Comparison of ENCODE assay signal across 8 cellular contexts in the genomic region with DNA sequence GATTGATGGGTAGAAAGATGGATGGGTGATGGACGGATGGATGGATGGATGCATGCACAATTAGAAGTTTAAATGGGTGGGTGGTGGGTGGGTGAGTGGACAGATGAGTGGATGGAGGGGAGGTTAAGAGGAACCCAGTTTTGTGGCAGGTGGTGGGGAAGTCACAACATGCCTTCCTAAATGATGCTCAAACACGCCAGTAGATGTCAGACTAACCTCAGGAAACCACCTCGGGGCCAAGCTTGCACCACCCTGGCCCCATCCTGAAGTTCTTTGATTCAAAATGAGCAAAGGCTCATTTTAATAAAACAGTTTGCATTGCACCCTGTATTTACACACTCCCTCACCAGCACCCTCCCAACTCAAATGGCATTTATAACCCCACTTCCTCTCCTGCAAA.
DNase-seq lines count a peak whose midpoint lies in the region; TF ChIP-seq lines count a peak whose summit lies in the region.

No MANE protein-coding gene starts in this region.

- POLR2A ChIA-PET in AG04450 (lab: Yijun Ruan, JAX): no interaction called here

- TF ChIP-seq RAD21 in liver (IDR thresholded peaks at IDR 0.05): peak; percentile 84 to 89

- H3K27ac ChIP-seq in AG04450 (ENCODE audit: low read depth, low read length) (no peak overlapping the region), WERI-Rb-1 (no peak overlapping the region), colonic mucosa (no peak overlapping the region), liver (ENCODE audit: low read depth in 1 of 2, low read length in 2 of 2) (no peak overlapping the region)

- 2% methylated on average over 3 of the region's 3 CpGs for WGBS in liver

- H3K27me3 ChIP-seq in AG04450 (ENCODE audit: control insufficient read depth, insufficient read depth, low read length): no peaks in the 10 kb centered on the region
- H3K27me3 ChIP-seq in WERI-Rb-1 (ENCODE audit: insufficient read depth, low read depth, severe bottlenecking): peaks cover 50% of the 10 kb centered on the region
- no peaks in the 10 kb centered on the region for H3K27me3 ChIP-seq in colonic mucosa
- H3K27me3 ChIP-seq in liver (ENCODE audit: control insufficient read depth in 4 of 4, insufficient read depth in 4 of 4, low read length in 3 of 4): peaks cover 0 to 3% (median 0%) of the 10 kb centered on the region in 4 donors

- H3K4me3 ChIP-seq in AG04450 (ENCODE audit: low read depth, low read length): no peak overlapping the region
- H3K4me3 ChIP-seq in WERI-Rb-1 (ENCODE audit: low read depth, low read length): no peak overlapping the region
- no peak overlapping the region for H3K4me3 ChIP-seq in colonic mucosa
- no peak overlapping the region for H3K4me3 ChIP-seq in liver (ENCODE audit: low read depth in 1 of 3, low read length in 3 of 3)

- TF ChIP-seq CTCF in AG04450 (IDR thresholded peaks at IDR 0.05; ENCODE audit: low read depth, low read length): peak; percentile 79
- TF ChIP-seq CTCF in GM20000 (IDR thresholded peaks at IDR 0.05; ENCODE audit: extremely low read depth, missing control alignments): peak; percentile 53
- TF ChIP-seq CTCF in WERI-Rb-1 (IDR thresholded peaks at IDR 0.05; ENCODE audit: low read depth, low read length): peak; percentile 70
- peak; percentile 41 for TF ChIP-seq CTCF in colonic mucosa (IDR thresholded peaks at IDR 0.05)
- peak; percentile 64 for TF ChIP-seq CTCF in liver (IDR thresholded peaks at IDR 0.05; ENCODE audit: low read depth, low read length, missing input control)

- intact Hi-C loops in colonic mucosa (cut with DNase I): loop anchor here (2.0 to 5.0 kb wide), 2 partner anchors 123 to 265 kb away; no protein-coding TSS in a partner anchor

- H3K9me3 ChIP-seq in AG04450 (ENCODE audit: control insufficient read depth, insufficient read depth, low read length): no peaks in the 10 kb centered on the region
- H3K9me3 ChIP-seq in WERI-Rb-1 (ENCODE audit: severe bottlenecking): no peaks in the 10 kb centered on the region
- no peaks in the 10 kb centered on the region for H3K9me3 ChIP-seq in colonic mucosa
- H3K9me3 ChIP-seq in liver (ENCODE audit: control insufficient read depth in 4 of 4, low read length in 3 of 4): no peaks in the 10 kb centered on the region

- CTCF ChIA-PET in AG04450 (lab: Charles Lee): interaction anchor here (0.7 to 4.4 kb wide), 6 partner anchors 8 to 301 kb away, joined by 3 to 59 read pairs (median 8); no protein-coding TSS in a partner anchor

- DNase-seq in AG04450 (ENCODE audit: low read depth, low spot score) (peak; percentile 54), GM20000 (ENCODE audit: low spot score) (peak; percentile 89), NCI-H2227 (lab: John Stamatoyannopoulos, UW; ENCODE audit: unreplicated experiment) (peak; percentile 63), WERI-Rb-1 (peak; percentile 44), colonic mucosa (peak; percentile 48), NCI-H187 treated with DMSO at 0.1 percent for 48 hours (lab: John Stamatoyannopoulos, UW) (no peak)
- peak; percentile 23 to 38 (median 33) for DNase-seq in stimulated activated CD4-positive, alpha-beta T cell treated with anti-CD3 and anti-CD28 coated beads, TNF-alpha, amount 100 ng/mL, for 24 hours (ENCODE audit: low read depth in 3 of 3)

- H3K9ac ChIP-seq in colonic mucosa (ENCODE audit: low read depth in 2 of 2, low read length in 2 of 2) (no peak overlapping the region), liver (ENCODE audit: low read depth in 1 of 2, low read length in 2 of 2) (no peak overlapping the region)

- no peaks in the 10 kb centered on the region for H3K4me1 ChIP-seq in colonic mucosa
- no peaks in the 10 kb centered on the region for H3K4me1 ChIP-seq in liver (ENCODE audit: control insufficient read depth in 4 of 4, insufficient read depth in 4 of 4, low read length in 3 of 4)

- H3K36me3 ChIP-seq in WERI-Rb-1 (no peaks in the 10 kb centered on the region), colonic mucosa (no peaks in the 10 kb centered on the region), liver (ENCODE audit: control insufficient read depth in 4 of 4, insufficient read depth in 3 of 4, low read depth in 1 of 4, low read length in 3 of 4) (no peaks in the 10 kb centered on the region)

TF ChIP-seq in liver, 16 proteins besides CTCF, POLR2A, EP300 and RAD21:
- TF ChIP-seq REST (IDR thresholded peaks at IDR 0.05): no peak
- no peak for TF ChIP-seq GABPA (IDR thresholded peaks at IDR 0.05 in 1 of 2, conservative IDR thresholded peaks at IDR 0.05 in 1 of 2)
- TF ChIP-seq EGR1 (IDR thresholded peaks at IDR 0.05; ENCODE audit: low read depth in 2 of 2): no peak
- TF ChIP-seq, protein P1, sequence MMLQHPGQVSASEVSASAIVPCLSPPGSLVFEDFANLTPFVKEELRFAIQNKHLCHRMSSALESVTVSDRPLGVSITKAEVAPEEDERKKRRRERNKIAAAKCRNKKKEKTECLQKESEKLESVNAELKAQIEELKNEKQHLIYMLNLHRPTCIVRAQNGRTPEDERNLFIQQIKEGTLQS (IDR thresholded peaks at IDR 0.05): no peak
- no peak for TF ChIP-seq TAF1 (conservative IDR thresholded peaks at IDR 0.05)
- TF ChIP-seq MAX (IDR thresholded peaks at IDR 0.05): no peak
- no peak for TF ChIP-seq RXRA (IDR thresholded peaks at IDR 0.05)
- TF ChIP-seq YY1 (IDR thresholded peaks at IDR 0.05): no peak
- TF ChIP-seq ZBTB33 (IDR thresholded peaks at IDR 0.05): no peak
- no peak for TF ChIP-seq HNF4A (conservative IDR thresholded peaks at IDR 0.05)
- no peak for TF ChIP-seq NR2F2 (IDR thresholded peaks at IDR 0.05)
- no peak for TF ChIP-seq JUND (IDR thresholded peaks at IDR 0.05)
- TF ChIP-seq FOXA1 (IDR thresholded peaks at IDR 0.05): no peak
- TF ChIP-seq SP1 (IDR thresholded peaks at IDR 0.05): no peak
- no peak for TF ChIP-seq FOXA2 (IDR thresholded peaks at IDR 0.05)
- no peak for TF ChIP-seq HNF4G (IDR thresholded peaks at IDR 0.05)
